1 cellular context compared by ENCODE assay signal in the genomic region with DNA sequence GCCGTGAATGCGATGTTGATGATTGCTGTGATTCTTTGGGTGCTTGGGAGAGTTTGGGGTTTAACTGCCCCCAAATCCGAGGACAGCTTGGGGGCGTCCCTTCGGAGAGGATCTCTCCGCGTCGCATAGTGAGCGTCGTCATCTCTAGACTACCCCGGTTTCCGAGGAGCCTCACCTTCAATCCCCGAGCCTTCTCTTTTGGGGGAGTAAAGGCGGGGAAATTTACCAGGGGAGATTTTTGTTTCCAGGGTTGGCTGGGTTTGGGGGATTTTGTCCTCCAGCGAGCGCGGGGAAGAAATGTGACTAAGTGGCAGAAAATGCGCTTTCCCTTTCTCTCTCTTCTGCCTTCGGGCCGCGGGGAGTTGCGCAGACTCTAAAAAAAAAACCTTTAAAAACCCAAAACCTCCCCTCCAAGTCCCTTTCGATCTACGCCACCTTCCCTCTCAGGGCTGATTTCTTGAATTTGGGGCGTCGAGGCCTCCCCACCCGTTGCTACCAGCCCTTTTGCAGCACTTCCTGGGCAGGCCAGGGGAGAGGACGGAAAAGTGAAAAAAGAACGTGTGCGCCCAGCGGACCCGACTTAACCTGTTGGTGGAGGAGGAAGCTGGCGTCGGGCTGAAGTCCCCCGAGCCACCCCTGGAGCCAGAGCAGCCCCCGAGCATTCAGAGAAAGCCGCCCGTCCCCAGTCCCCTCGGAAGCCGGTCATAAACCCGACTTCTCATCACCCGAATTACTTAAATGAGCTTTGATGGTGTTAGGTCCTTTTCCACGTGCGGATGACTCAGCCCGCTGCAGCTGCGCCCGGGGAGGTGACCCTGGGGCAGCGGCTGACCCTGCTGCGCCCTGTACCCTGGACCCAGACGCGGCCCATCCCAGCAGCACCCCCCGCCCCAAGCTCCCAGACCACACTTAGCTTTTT.
TF ChIP-seq lines count a peak whose summit lies in the region.

No MANE protein-coding gene starts in this region.

TF ChIP-seq in HepG2, 621 proteins besides CTCF, POLR2A, EP300 and RAD21 (continues in another document):
- TF ChIP-seq NCOR1 (IDR thresholded peaks at IDR 0.05; ENCODE audit: borderline replicate concordance, low read length) (0 out of 2 replicates have a peak, but pooled peaks have one; percentile 81), TARDBP (CRISPR knock-in tag; IDR thresholded peaks at IDR 0.05) (peak; percentile 63; the same call in 1 of the 2 replicates), MLX (CRISPR knock-in tag; IDR thresholded peaks at IDR 0.05) (peak; percentile 63; the same call in 1 of the 2 replicates), ZNF850 (CRISPR knock-in tag; conservative IDR thresholded peaks at IDR 0.05) (no peak), SIN3B (IDR thresholded peaks at IDR 0.05; ENCODE audit: low read length) (no peak), JUN (CRISPR knock-in tag; IDR thresholded peaks at IDR 0.05) (peak; percentile 75; the same call in 1 of the 2 replicates), PITX1 (CRISPR knock-in tag; IDR thresholded peaks at IDR 0.05) (peak; percentile 42; the same call in 1 of the 2 replicates), KDM5A (IDR thresholded peaks at IDR 0.05; ENCODE audit: borderline replicate concordance, low read length) (no peak), MAZ (IDR thresholded peaks at IDR 0.05; ENCODE audit: borderline replicate concordance, low read depth, low read length) (no peak), MAZ (CRISPR knock-in tag; IDR thresholded peaks at IDR 0.05; ENCODE audit: low read depth) (peak; percentile 79), GABPB1 (CRISPR knock-in tag; IDR thresholded peaks at IDR 0.05) (peak; percentile 61), SAP130 (CRISPR knock-in tag; IDR thresholded peaks at IDR 0.05; ENCODE audit: low read depth) (peak; percentile 87), LCORL (IDR thresholded peaks at IDR 0.05) (no peak), LCORL (CRISPR knock-in tag; IDR thresholded peaks at IDR 0.05) (peak; percentile 92), ZNF326 (CRISPR knock-in tag; IDR thresholded peaks at IDR 0.05; ENCODE audit: borderline replicate concordance) (no peak), MYC (CRISPR knock-in tag; IDR thresholded peaks at IDR 0.05; ENCODE audit: borderline replicate concordance) (peak; percentile 94), SRY (CRISPR knock-in tag; IDR thresholded peaks at IDR 0.05) (0 out of 2 replicates have a peak, but pooled peaks have one; percentile 33), RBFOX2 (IDR thresholded peaks at IDR 0.05; ENCODE audit: low read depth, low read length) (no peak; the same call in 1 of the 2 replicates), ZNF12 (CRISPR knock-in tag; IDR thresholded peaks at IDR 0.05) (no peak), SATB2 (CRISPR knock-in tag; IDR thresholded peaks at IDR 0.05) (no peak), FOSL1 (CRISPR knock-in tag; IDR thresholded peaks at IDR 0.05; ENCODE audit: borderline replicate concordance) (peak; percentile 92), SP1 (IDR thresholded peaks at IDR 0.05) (no peak), SP1 (CRISPR knock-in tag; IDR thresholded peaks at IDR 0.05) (no peak), SP2 (CRISPR knock-in tag; IDR thresholded peaks at IDR 0.05) (no peak), ZSCAN25 (CRISPR knock-in tag; IDR thresholded peaks at IDR 0.05) (no peak), ZNF143 (CRISPR knock-in tag; IDR thresholded peaks at IDR 0.05) (no peak), REL (CRISPR knock-in tag; conservative IDR thresholded peaks at IDR 0.05) (no peak), ZMAT3 (CRISPR knock-in tag; conservative IDR thresholded peaks at IDR 0.05) (no peak), MEF2D (CRISPR knock-in tag; IDR thresholded peaks at IDR 0.05) (no peak), SSRP1 (CRISPR knock-in tag; IDR thresholded peaks at IDR 0.05) (no peak), CC2D1A (CRISPR knock-in tag; IDR thresholded peaks at IDR 0.05) (no peak), NR2F2 (IDR thresholded peaks at IDR 0.05; ENCODE audit: borderline replicate concordance, low read depth) (peak; percentile 84), ZNF335 (CRISPR knock-in tag; IDR thresholded peaks at IDR 0.05) (no peak), ZNF564 (CRISPR knock-in tag; IDR thresholded peaks at IDR 0.05) (no peak), TEAD3 (CRISPR knock-in tag; optimal IDR thresholded peaks at IDR 0.05; ENCODE audit: borderline replicate concordance) (peak; percentile 14), ZNF598 (CRISPR knock-in tag; IDR thresholded peaks at IDR 0.05; ENCODE audit: borderline replicate concordance) (0 out of 2 replicates have a peak, but pooled peaks have one; percentile 13), NONO (IDR thresholded peaks at IDR 0.05) (no peak), NONO (CRISPR knock-in tag; conservative IDR thresholded peaks at IDR 0.05) (0 out of 2 replicates have a peak, but pooled peaks have one; percentile 19), ZBTB7B (CRISPR knock-in tag; IDR thresholded peaks at IDR 0.05) (peak; percentile 88), NR2C2 (CRISPR knock-in tag; IDR thresholded peaks at IDR 0.05; ENCODE audit: borderline replicate concordance) (peak; percentile 90), PHF20 (CRISPR knock-in tag; IDR thresholded peaks at IDR 0.05) (peak; percentile 42; the same call in 1 of the 2 replicates), RXRA (CRISPR knock-in tag; IDR thresholded peaks at IDR 0.05) (peak; percentile 90), ZFX (CRISPR knock-in tag; IDR thresholded peaks at IDR 0.05; ENCODE audit: low read depth) (peak; percentile 54; the same call in 1 of the 2 replicates), PRPF4 (IDR thresholded peaks at IDR 0.05; ENCODE audit: low read depth, low read length, poor library complexity, severe bottlenecking) (no peak), SOX5 (CRISPR knock-in tag; IDR thresholded peaks at IDR 0.05; ENCODE audit: borderline replicate concordance) (peak; percentile 64; the same call in 1 of the 2 replicates), KLF11 (CRISPR knock-in tag; IDR thresholded peaks at IDR 0.05) (0 out of 2 replicates have a peak, but pooled peaks have one; percentile 19), NR1H2 (CRISPR knock-in tag; IDR thresholded peaks at IDR 0.05; ENCODE audit: borderline replicate concordance, low read depth) (no peak), ZNF350 (CRISPR knock-in tag; IDR thresholded peaks at IDR 0.05; ENCODE audit: borderline replicate concordance, low read depth) (peak; percentile 62; the same call in 1 of the 2 replicates), HOXA7 (CRISPR knock-in tag; IDR thresholded peaks at IDR 0.05) (no peak), HOXA5 (CRISPR knock-in tag; IDR thresholded peaks at IDR 0.05) (no peak)
- TF ChIP-seq, protein P1, sequence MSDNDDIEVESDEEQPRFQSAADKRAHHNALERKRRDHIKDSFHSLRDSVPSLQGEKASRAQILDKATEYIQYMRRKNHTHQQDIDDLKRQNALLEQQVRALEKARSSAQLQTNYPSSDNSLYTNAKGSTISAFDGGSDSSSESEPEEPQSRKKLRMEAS (IDR thresholded peaks at IDR 0.05) = peak; percentile 95
- TF ChIP-seq, protein P2, sequence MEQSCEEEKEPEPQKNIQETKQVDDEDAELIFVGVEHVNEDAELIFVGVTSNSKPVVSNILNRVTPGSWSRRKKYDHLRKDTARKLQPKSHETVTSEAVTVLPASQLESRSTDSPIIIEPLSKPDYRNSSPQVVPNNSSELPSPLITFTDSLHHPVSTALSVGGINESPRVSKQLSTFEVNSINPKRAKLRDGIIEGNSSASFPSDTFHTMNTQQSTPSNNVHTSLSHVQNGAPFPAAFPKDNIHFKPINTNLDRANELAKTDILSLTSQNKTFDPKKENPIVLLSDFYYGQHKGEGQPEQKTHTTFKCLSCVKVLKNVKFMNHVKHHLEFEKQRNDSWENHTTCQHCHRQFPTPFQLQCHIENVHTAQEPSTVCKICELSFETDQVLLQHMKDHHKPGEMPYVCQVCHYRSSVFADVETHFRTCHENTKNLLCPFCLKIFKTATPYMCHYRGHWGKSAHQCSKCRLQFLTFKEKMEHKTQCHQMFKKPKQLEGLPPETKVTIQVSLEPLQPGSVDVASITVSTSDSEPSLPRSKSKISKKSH (CRISPR knock-in tag; IDR thresholded peaks at IDR 0.05; ENCODE audit: borderline replicate concordance) = no peak
- TF ChIP-seq, protein P3, sequence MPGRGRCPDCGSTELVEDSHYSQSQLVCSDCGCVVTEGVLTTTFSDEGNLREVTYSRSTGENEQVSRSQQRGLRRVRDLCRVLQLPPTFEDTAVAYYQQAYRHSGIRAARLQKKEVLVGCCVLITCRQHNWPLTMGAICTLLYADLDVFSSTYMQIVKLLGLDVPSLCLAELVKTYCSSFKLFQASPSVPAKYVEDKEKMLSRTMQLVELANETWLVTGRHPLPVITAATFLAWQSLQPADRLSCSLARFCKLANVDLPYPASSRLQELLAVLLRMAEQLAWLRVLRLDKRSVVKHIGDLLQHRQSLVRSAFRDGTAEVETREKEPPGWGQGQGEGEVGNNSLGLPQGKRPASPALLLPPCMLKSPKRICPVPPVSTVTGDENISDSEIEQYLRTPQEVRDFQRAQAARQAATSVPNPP (CRISPR knock-in tag; IDR thresholded peaks at IDR 0.05) = no peak
- TF ChIP-seq, protein P4, sequence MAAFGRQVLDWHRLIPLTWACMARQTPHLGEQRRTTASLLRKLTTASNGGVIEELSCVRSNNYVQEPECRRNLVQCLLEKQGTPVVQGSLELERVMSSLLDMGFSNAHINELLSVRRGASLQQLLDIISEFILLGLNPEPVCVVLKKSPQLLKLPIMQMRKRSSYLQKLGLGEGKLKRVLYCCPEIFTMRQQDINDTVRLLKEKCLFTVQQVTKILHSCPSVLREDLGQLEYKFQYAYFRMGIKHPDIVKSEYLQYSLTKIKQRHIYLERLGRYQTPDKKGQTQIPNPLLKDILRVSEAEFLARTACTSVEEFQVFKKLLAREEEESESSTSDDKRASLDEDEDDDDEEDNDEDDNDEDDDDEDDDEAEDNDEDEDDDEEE (CRISPR knock-in tag; IDR thresholded peaks at IDR 0.05) = no peak
- TF ChIP-seq, protein P5, sequence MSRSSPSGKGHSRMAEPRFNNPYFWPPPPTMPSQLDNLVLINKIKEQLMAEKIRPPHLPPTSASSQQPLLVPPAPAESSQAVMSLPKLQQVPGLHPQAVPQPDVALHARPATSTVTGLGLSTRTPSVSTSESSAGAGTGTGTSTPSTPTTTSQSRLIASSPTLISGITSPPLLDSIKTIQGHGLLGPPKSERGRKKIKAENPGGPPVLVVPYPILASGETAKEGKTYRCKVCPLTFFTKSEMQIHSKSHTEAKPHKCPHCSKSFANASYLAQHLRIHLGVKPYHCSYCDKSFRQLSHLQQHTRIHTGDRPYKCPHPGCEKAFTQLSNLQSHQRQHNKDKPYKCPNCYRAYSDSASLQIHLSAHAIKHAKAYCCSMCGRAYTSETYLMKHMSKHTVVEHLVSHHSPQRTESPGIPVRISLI (CRISPR knock-in tag; IDR thresholded peaks at IDR 0.05; ENCODE audit: borderline replicate concordance) = peak; percentile 83
- TF ChIP-seq, protein P6, sequence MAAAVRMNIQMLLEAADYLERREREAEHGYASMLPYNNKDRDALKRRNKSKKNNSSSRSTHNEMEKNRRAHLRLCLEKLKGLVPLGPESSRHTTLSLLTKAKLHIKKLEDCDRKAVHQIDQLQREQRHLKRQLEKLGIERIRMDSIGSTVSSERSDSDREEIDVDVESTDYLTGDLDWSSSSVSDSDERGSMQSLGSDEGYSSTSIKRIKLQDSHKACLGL (CRISPR knock-in tag; IDR thresholded peaks at IDR 0.05) = 0 out of 2 replicates have a peak, but pooled peaks have one; percentile 58
- TF ChIP-seq, protein P7, sequence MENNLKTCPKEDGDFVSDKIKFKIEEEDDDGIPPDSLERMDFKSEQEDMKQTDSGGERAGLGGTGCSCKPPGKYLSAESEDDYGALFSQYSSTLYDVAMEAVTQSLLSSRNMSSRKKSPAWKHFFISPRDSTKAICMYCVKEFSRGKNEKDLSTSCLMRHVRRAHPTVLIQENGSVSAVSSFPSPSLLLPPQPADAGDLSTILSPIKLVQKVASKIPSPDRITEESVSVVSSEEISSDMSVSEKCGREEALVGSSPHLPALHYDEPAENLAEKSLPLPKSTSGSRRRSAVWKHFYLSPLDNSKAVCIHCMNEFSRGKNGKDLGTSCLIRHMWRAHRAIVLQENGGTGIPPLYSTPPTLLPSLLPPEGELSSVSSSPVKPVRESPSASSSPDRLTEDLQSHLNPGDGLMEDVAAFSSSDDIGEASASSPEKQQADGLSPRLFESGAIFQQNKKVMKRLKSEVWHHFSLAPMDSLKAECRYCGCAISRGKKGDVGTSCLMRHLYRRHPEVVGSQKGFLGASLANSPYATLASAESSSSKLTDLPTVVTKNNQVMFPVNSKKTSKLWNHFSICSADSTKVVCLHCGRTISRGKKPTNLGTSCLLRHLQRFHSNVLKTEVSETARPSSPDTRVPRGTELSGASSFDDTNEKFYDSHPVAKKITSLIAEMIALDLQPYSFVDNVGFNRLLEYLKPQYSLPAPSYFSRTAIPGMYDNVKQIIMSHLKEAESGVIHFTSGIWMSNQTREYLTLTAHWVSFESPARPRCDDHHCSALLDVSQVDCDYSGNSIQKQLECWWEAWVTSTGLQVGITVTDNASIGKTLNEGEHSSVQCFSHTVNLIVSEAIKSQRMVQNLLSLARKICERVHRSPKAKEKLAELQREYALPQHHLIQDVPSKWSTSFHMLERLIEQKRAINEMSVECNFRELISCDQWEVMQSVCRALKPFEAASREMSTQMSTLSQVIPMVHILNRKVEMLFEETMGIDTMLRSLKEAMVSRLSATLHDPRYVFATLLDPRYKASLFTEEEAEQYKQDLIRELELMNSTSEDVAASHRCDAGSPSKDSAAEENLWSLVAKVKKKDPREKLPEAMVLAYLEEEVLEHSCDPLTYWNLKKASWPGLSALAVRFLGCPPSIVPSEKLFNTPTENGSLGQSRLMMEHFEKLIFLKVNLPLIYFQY (CRISPR knock-in tag; IDR thresholded peaks at IDR 0.05; ENCODE audit: borderline replicate concordance) = peak; percentile 84; the same call in 1 of the 2 replicates
